ENCODE assay signal across 10 cellular contexts in the genomic region with DNA sequence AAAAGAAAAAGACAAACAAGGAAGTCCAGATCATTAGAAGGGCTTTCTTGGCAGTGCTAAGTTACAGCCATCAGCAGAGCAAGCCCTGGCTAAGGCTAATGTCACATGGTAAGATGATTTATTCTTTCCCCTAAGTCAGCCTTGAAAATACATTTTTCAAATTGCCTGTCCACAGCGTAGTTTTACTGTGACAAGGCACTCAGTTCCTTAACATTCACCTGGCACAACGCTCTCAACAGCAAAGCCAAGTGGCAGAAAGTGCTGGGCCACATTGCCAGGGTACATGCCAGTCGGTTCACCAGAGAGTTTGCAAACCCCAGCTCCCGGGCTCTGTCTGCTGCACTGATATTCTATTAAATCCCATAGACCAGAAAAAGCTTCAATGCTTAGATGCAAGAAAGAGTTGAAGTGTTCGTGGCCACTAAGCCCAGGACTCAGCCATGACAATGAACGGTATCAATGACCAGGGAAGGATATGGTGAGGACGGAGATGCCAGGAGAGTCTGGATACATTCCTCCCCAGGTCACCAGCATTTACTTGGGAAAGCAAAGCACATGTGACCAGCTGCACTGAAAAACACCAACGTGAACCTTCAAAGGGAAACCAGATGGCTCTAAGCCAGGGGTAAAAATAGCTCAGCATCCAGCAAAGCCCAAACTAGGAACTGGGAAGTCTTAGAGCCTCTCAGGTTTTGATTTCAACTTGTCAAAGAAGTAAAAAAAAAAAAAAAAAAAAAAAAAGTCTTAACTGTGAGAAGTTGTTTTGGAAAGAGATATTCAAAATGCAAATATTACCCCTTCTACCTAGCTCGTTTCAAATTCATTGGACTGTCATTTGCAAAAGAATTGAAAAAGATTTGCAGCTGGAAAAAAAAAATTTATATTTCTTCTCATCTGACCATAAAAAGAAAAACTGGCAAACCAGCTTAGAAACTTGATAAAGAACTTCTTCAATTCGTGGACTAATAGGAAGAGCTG. TPM values are rescaled to one million over a fixed set of nuclear protein-coding genes. Genes with fewer than 3 reads are reported as not detected.
DNase-seq lines count a peak whose midpoint lies in the region; ATAC-seq and TF ChIP-seq lines count a peak whose summit lies in the region.
"Had no signal": no experiment of that assay in that cellular context is flagged by ENCODE, and none has a peak within 500 bp of the region (broad histone marks: within the 10 kb centered on the region; RNA-seq: fewer than 3 reads in every experiment).

No MANE protein-coding gene starts in this region.

- H3K9me3 Mint-ChIP-seq in activated T-helper 17 cell treated with anti-CD3 and anti-CD28 coated beads, Interleukin-2, amount 50 U/mL, for 72 hours, result no peaks in the 10 kb centered on the region
- H3K9me3 Mint-ChIP-seq: natural killer cell had no signal

- H3K4me3 Mint-ChIP-seq in activated T-helper 17 cell treated with anti-CD3 and anti-CD28 coated beads, Interleukin-2, amount 50 U/mL, for 72 hours, result peak overlapping the region; percentile 79
- H3K4me3 Mint-ChIP-seq: natural killer cell had no signal

- no peak for TF ChIP-seq EP300 in ovary (IDR thresholded peaks at IDR 0.05)

- H3K27me3 Mint-ChIP-seq in activated T-helper 17 cell treated with anti-CD3 and anti-CD28 coated beads, Interleukin-2, amount 50 U/mL, for 72 hours, result no peaks in the 10 kb centered on the region

- 10 to 13% (median 11%) methylated on average over 10 of the region's 10 CpGs for WGBS in ovary, 3 donors

- H3K9me3 ChIP-seq in ovary, result no peaks in the 10 kb centered on the region

- no peak for TF ChIP-seq POLR2A in ovary (IDR thresholded peaks at IDR 0.05)

- H3K27ac Mint-ChIP-seq in activated T-helper 17 cell treated with anti-CD3 and anti-CD28 coated beads, Interleukin-2, amount 50 U/mL, for 72 hours, result peak overlapping the region; percentile 67

- H3K27ac ChIP-seq in ovary, result peak overlapping the region; percentile 13 to 41

- no peak for TF ChIP-seq CTCF in ovary (IDR thresholded peaks at IDR 0.05)

- H3K27me3 ChIP-seq in ovary, result no peaks in the 10 kb centered on the region

- intact Hi-C loops in ovary (cut with DNase I), result no loop called here

- no peaks in the 10 kb centered on the region for H3K36me3 ChIP-seq in ovary

- H3K4me1 ChIP-seq in ovary (ENCODE audit: insufficient read depth), result peaks cover 5% of the 10 kb centered on the region

- DNase-seq in COLO668 (lab: John Stamatoyannopoulos, UW; ENCODE audit: unreplicated experiment), result peak; percentile 4
- peak; percentile 13 for DNase-seq in globus pallidus (ENCODE audit: low spot score)
- DNase-seq in ovary, result peak in 4 of 5 donors; percentile 25 to 68 (median 34)
- DNase-seq in GOT3 (lab: John Stamatoyannopoulos, UW), result no peak
- no peak for DNase-seq in activated effector memory CD4-positive, alpha-beta T cell treated with Interleukin-2 at 50 U/mL for 16 hours
- no peak for DNase-seq in NCI-H2107 (lab: John Stamatoyannopoulos, UW)
- DNase-seq in NCI-H1092 (lab: John Stamatoyannopoulos, UW), result no peak
- DNase-seq: GDM1, natural killer cell had no signal

- no peaks in the 10 kb centered on the region for H3K36me3 Mint-ChIP-seq in activated T-helper 17 cell treated with anti-CD3 and anti-CD28 coated beads, Interleukin-2, amount 50 U/mL, for 72 hours (ENCODE audit: low read depth)
- H3K36me3 Mint-ChIP-seq: natural killer cell had no signal

- H3K4me1 Mint-ChIP-seq in activated T-helper 17 cell treated with anti-CD3 and anti-CD28 coated beads, Interleukin-2, amount 50 U/mL, for 72 hours, result peaks cover 46% of the 10 kb centered on the region

- H3K4me3 ChIP-seq in ovary, result no peak overlapping the region

- ATAC-seq in activated T-helper 17 cell treated with anti-CD3 and anti-CD28 coated beads, Interleukin-2, amount 50 U/mL, for 72 hours (replicated peaks), result no peak
- ATAC-seq: natural killer cell had no signal

RNA-seq across cellular contexts. Expression of gene MPP7, which starts 23.9 kb away (rescaled TPM):
- total RNA-seq in activated T-helper 17 cell treated with anti-CD3 and anti-CD28 coated beads, Interleukin-2, amount 50 U/mL, for 72 hours, result 1 to 10 TPM; 2.9 to 5.8 TPM
- 10 to 100 TPM in 3 of 7 donors, 1 to 10 TPM in 4; 2.2 to 13.3 (median 9.3) TPM for total RNA-seq in ovary
- polyA plus RNA-seq in ovary, result 1 to 10 TPM; 2.3 to 7.5 TPM

Comparison
In these comparisons a context has a peak if more than half of its experiments do, and no peak if none do; other contexts are left out.
1. DNase-seq: peak in COLO668 (single experiment), globus pallidus (single experiment) and ovary (4 of 5); none in GOT3 (single experiment), activated effector memory CD4-positive, alpha-beta T cell treated with Interleukin-2 at 50 U/mL for 16 hours (single experiment), NCI-H2107 (single experiment) and NCI-H1092 (single experiment).